ENCODE assay signal across 18 cellular contexts in genomic region chr18:7490104-7490503, GRCh38.
"Had no signal": no experiment of that assay in that cellular context is flagged by ENCODE, and none has a peak within 500 bp of the region (broad histone marks: within the 10 kb centered on the region; RNA-seq: fewer than 3 reads in every experiment).

No MANE protein-coding gene starts in this region.

- H3K36me3 Mint-ChIP-seq: mesothelial cell of epicardium had no signal

- H3K4me3 Mint-ChIP-seq: mesothelial cell of epicardium had no signal

- H3K4me3 ChIP-seq: coronary artery, dorsolateral prefrontal cortex, esophagus muscularis mucosa, gastrocnemius medialis, heart right ventricle, left lung, lower lobe of right lung had no signal

- H3K27ac ChIP-seq: coronary artery, dorsolateral prefrontal cortex, esophagus muscularis mucosa, gastrocnemius medialis, heart right ventricle, left lung, lower lobe of right lung had no signal

- H3K4me1 ChIP-seq: esophagus muscularis mucosa, gastrocnemius medialis, left lung, lower lobe of right lung had no signal

- DNase-seq: dermis blood vessel endothelial cell; dorsolateral prefrontal cortex; effector CD4-positive, alpha-beta T cell; effector memory CD4-positive, alpha-beta T cell; foreskin melanocyte; gastrocnemius medialis; glutamatergic neuron; head of caudate nucleus; heart right ventricle; hippocampal formation; left cardiac atrium; left lung; left ventricle myocardium superior; lower lobe of right lung; mesenchymal stem cell had no signal

- H3K9me3 ChIP-seq: esophagus muscularis mucosa, gastrocnemius medialis, heart right ventricle, left lung, lower lobe of right lung had no signal

- H3K36me3 ChIP-seq: esophagus muscularis mucosa, gastrocnemius medialis, heart right ventricle, left lung, lower lobe of right lung had no signal

- H3K27ac Mint-ChIP-seq: mesothelial cell of epicardium had no signal

- H3K27me3 ChIP-seq: dorsolateral prefrontal cortex, esophagus muscularis mucosa, gastrocnemius medialis, heart right ventricle, left lung had no signal

- ATAC-seq: gastrocnemius medialis, heart right ventricle, left cardiac atrium, left lung, left ventricle myocardium superior, lower lobe of right lung had no signal
